Comparison of ENCODE assay signal across 13 cellular contexts in the genomic region with DNA sequence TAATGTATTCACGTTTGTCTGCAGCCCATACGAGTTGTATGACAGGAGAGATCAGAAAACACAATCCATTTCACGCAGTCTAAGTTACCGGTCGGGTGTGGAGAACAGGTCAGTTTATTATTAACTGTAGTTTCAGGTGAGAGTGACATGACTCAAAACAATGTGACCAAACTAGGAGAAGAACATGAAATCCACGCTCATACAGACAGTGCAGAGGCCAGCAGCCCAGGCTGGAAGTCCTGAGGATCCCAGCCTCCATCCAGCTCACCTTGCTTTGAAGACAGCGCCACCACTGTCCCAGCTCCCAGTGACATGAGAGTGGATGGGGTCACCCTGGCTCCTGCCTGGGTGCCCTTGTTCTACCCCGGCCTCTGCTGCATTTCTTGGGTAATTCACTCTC. TPM values are rescaled to one million over a fixed set of nuclear protein-coding genes. Genes with fewer than 3 reads are reported as not detected.
DNase-seq lines count a peak whose midpoint lies in the region; ATAC-seq and TF ChIP-seq lines count a peak whose summit lies in the region.
"Had no signal": no experiment of that assay in that cellular context is flagged by ENCODE, and none has a peak within 500 bp of the region (broad histone marks: within the 10 kb centered on the region; RNA-seq: fewer than 3 reads in every experiment).

No MANE protein-coding gene starts in this region.

- H3K27ac Mint-ChIP-seq in Calu3 (ENCODE audit: unreplicated experiment) (no peak overlapping the region), T-cell (no peak overlapping the region)
- H3K27ac Mint-ChIP-seq: activated CD8-positive, alpha-beta T cell treated with anti-CD3 and anti-CD28 coated beads, Interleukin-2, amount 10 ng/mL, durations not matched to agents 7 days and 5 days; activated naive CD4-positive, alpha-beta T cell treated with anti-CD3 and anti-CD28 coated beads, Interleukin-2, amount 50 U/mL, for 72 hours; natural killer cell treated with Interleukin-12 subunit alpha and Interleukin-12 subunit beta and Interleukin-15 and Interleukin-18, amount 100 ng/mL, for 72 hours; T-helper 2 cell treated with Interferon-gamma antibody and Interleukin-4, amounts not matched to agents 5 μg/mL and 100 μg/mL, for 36 hours had no signal

- H3K27me3 Mint-ChIP-seq in Calu3 (ENCODE audit: unreplicated experiment) (no peaks in the 10 kb centered on the region), T-cell (peaks cover 0 to 4% of the 10 kb centered on the region in 2 donors)

- TF ChIP-seq CTCF in Calu3 (IDR thresholded peaks at IDR 0.05; ENCODE audit: unreplicated experiment): no peak

- ATAC-seq in GM19467 (IDR thresholded peaks at IDR 0.05; ENCODE audit: unreplicated experiment) (peak; percentile 63), HG03571 (IDR thresholded peaks at IDR 0.05; ENCODE audit: unreplicated experiment) (peak; percentile 90), left lobe of liver (no peak), HG03039 (IDR thresholded peaks at IDR 0.05; ENCODE audit: unreplicated experiment) (no peak), T-cell (replicated peaks in 1 of 4) (no peak), GM21723 (IDR thresholded peaks at IDR 0.05; ENCODE audit: unreplicated experiment) (no peak)
- ATAC-seq: activated CD8-positive, alpha-beta T cell treated with anti-CD3 and anti-CD28 coated beads, Interleukin-2, amount 10 ng/mL, durations not matched to agents 7 days and 5 days; activated naive CD4-positive, alpha-beta T cell treated with anti-CD3 and anti-CD28 coated beads, Interleukin-2, amount 50 U/mL, for 72 hours had no signal

- intact Hi-C loops in Calu3 (cut with micrococcal nuclease; ENCODE audit: unreplicated experiment): no loop called here

- H3K4me1 Mint-ChIP-seq in Calu3 (ENCODE audit: low read depth, unreplicated experiment) (no peaks in the 10 kb centered on the region), T-cell (peaks cover 14 to 28% (median 15%) of the 10 kb centered on the region in 3 donors)

- DNase-seq in Calu3: peak; percentile 19
- peak; percentile 36 for DNase-seq in left lobe of liver (ENCODE audit: low spot score)
- DNase-seq in T-cell: no peak
- no peak for DNase-seq in DMS79 treated with DMSO at 0.1 percent for 48 hours (lab: John Stamatoyannopoulos, UW)
- DNase-seq: activated CD8-positive, alpha-beta T cell treated with anti-CD3 and anti-CD28 coated beads, Interleukin-2, amount 10 ng/mL, durations not matched to agents 7 days and 5 days; PC-9 had no signal

- CTCF ChIA-PET in Calu3 (lab: Charles Lee): interaction anchor here (1.1 kb wide), 1 partner anchor 16 kb away, joined by 4 read pairs; no protein-coding TSS in a partner anchor
- CTCF ChIA-PET in T-cell (lab: Charles Lee): interaction anchor here in 1 of 2 donors (0.6 kb wide), 1 partner anchor 28 kb away, joined by 6 read pairs; no protein-coding TSS in a partner anchor

- no TSS peak for BruUV-seq in Calu3 (replicated peaks; lab: Mats Ljungman, UMichigan)

- H3K4me3 Mint-ChIP-seq in Calu3 (ENCODE audit: low read depth, unreplicated experiment) (no peak overlapping the region), T-cell (no peak overlapping the region)
- H3K4me3 Mint-ChIP-seq: activated CD8-positive, alpha-beta T cell treated with anti-CD3 and anti-CD28 coated beads, Interleukin-2, amount 10 ng/mL, durations not matched to agents 7 days and 5 days; natural killer cell treated with Interleukin-12 subunit alpha and Interleukin-12 subunit beta and Interleukin-15 and Interleukin-18, amount 100 ng/mL, for 72 hours; T-helper 2 cell treated with Interferon-gamma antibody and Interleukin-4, amounts not matched to agents 5 μg/mL and 100 μg/mL, for 36 hours had no signal

- POLR2A ChIA-PET in T-cell (lab: Charles Lee): interaction anchor here in 1 of 2 donors (0.6 kb wide), 1 partner anchor 518 kb away, joined by 6 read pairs; no protein-coding TSS in a partner anchor

- H3K9me3 Mint-ChIP-seq in Calu3 (ENCODE audit: low read depth, unreplicated experiment) (no peaks in the 10 kb centered on the region), T-cell (no peaks in the 10 kb centered on the region)
- H3K9me3 Mint-ChIP-seq: activated naive CD4-positive, alpha-beta T cell treated with anti-CD3 and anti-CD28 coated beads, Interleukin-2, amount 50 U/mL, for 72 hours; natural killer cell treated with Interleukin-12 subunit alpha and Interleukin-12 subunit beta and Interleukin-15 and Interleukin-18, amount 100 ng/mL, for 72 hours; T-helper 2 cell treated with Interferon-gamma antibody and Interleukin-4, amounts not matched to agents 5 μg/mL and 100 μg/mL, for 36 hours had no signal

- H3K36me3 Mint-ChIP-seq in Calu3 (ENCODE audit: insufficient read depth, unreplicated experiment) (no peaks in the 10 kb centered on the region), T-cell (no peaks in the 10 kb centered on the region)
- H3K36me3 Mint-ChIP-seq: activated naive CD4-positive, alpha-beta T cell treated with anti-CD3 and anti-CD28 coated beads, Interleukin-2, amount 50 U/mL, for 72 hours; natural killer cell treated with Interleukin-12 subunit alpha and Interleukin-12 subunit beta and Interleukin-15 and Interleukin-18, amount 100 ng/mL, for 72 hours had no signal

RNA-seq across cellular contexts. Expression of gene ATP11A, which starts 19.7 kb away (rescaled TPM):
- 113 and 115 TPM in 2 replicates for total RNA-seq in Calu3 (2022)
- 36.0 TPM for total RNA-seq in left lobe of liver
- total RNA-seq in T-cell: 10 to 100 TPM; 35.7 to 57.1 (median 48.5) TPM

Comparison
In these comparisons a context has a peak if more than half of its experiments do, and no peak if none do; other contexts are left out.
1. DNase-seq: peak in Calu3 (single experiment) and left lobe of liver (single experiment); none in T-cell (0 of 34) and DMS79 treated with DMSO at 0.1 percent for 48 hours (single experiment).
2. ATAC-seq: peak in GM19467 (single experiment) and HG03571 (single experiment); none in left lobe of liver (single experiment), HG03039 (single experiment), T-cell (0 of 4) and GM21723 (single experiment).